Comparison of ENCODE assay signal across 8 cellular contexts in the genomic region with DNA sequence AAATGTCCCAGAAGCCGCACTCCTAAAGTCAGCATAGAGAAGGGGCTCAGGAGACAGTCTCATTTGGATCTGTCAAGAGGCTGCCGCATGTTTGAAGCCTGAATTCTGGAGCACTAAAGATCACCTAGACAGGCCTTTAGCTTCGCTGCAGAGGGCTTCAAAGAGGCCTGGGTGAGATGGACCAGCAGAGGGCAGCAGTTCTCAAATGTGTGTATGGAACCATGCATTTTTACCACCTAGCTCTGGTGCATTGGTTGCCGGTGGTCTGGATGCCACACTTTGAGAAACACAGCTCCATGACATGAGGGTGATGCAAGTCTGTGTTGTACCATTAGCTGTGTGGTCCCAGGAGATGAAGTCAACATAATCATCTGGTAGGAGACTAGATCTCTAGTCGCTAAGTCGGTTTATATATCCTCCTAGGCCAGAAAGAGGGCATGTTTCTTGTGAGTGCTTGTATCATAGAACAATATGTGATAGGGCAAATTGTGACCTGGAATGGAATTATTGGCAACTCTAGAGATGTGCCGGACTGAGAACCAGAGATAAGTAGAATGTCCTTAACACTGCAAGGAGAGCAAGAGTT.
DNase-seq lines count a peak whose midpoint lies in the region; ATAC-seq and TF ChIP-seq lines count a peak whose summit lies in the region.

No MANE protein-coding gene starts in this region.

- TF ChIP-seq EP300 in Ishikawa (IDR thresholded peaks at IDR 0.05; ENCODE audit: borderline replicate concordance), result no peak

- H3K4me1 ChIP-seq in Peyer's patch, result peaks cover 0 to 10% (median 0%) of the 10 kb centered on the region in 4 donors
- no peaks in the 10 kb centered on the region for H3K4me1 ChIP-seq in neutrophil (ENCODE audit: control insufficient read depth in 1 of 2, insufficient read depth in 1 of 2, low read depth in 1 of 2, low read length in 1 of 2)

- H3K27ac ChIP-seq in Peyer's patch (no peak overlapping the region), neutrophil (no peak overlapping the region)

- H3K27me3 ChIP-seq in Peyer's patch (no peaks in the 10 kb centered on the region), neutrophil (peaks cover 10% of the 10 kb centered on the region)

- H3K36me3 ChIP-seq in Peyer's patch (no peaks in the 10 kb centered on the region), neutrophil (no peaks in the 10 kb centered on the region)

- ATAC-seq in GM19397 (IDR thresholded peaks at IDR 0.05; ENCODE audit: unreplicated experiment), result peak; percentile 62
- peak; percentile 93 to 96 for ATAC-seq in activated T-cell treated with anti-CD3 and anti-CD28 coated beads, Interleukin-2, amount 50 U/mL, for 4 hours

- TF ChIP-seq POLR2A in Peyer's patch (IDR thresholded peaks at IDR 0.05), result no peak

- no peak overlapping the region for H3K4me3 Mint-ChIP-seq in CD14-positive monocyte
- no peak overlapping the region for H3K4me3 Mint-ChIP-seq in activated T-cell treated with anti-CD3 and anti-CD28 coated beads, Interleukin-2, amount 50 U/mL, for 4 hours

- TF ChIP-seq CTCF in CD14-positive monocyte (IDR thresholded peaks at IDR 0.05) (peak; percentile 82), Peyer's patch (IDR thresholded peaks at IDR 0.05) (peak in 5 of 6 experiments; percentile 68 to 79 (median 75)), fibroblast of pulmonary artery (IDR thresholded peaks at IDR 0.05; ENCODE audit: low read length, missing control alignments) (peak; percentile 93), neutrophil (IDR thresholded peaks at IDR 0.05) (peak; percentile 49)

- peak; percentile 72 for TF ChIP-seq RAD21 in Ishikawa (IDR thresholded peaks at IDR 0.05; ENCODE audit: low read depth)

- H3K4me1 Mint-ChIP-seq in CD14-positive monocyte, result peaks cover 6% of the 10 kb centered on the region
- H3K4me1 Mint-ChIP-seq in activated T-cell treated with anti-CD3 and anti-CD28 coated beads, Interleukin-2, amount 50 U/mL, for 4 hours (ENCODE audit: low read depth), result peaks cover 2% of the 10 kb centered on the region

- DNase-seq in CD14-positive monocyte (ENCODE audit: low spot score), result peak; percentile 57
- peak; percentile 77 to 93 (median 78) for DNase-seq in Peyer's patch
- peak; percentile 78 for DNase-seq in activated T-cell treated with anti-CD3 and anti-CD28 coated beads, Interleukin-2, amount 50 U/mL, for 4 hours
- DNase-seq in fibroblast of pulmonary artery (ENCODE audit: low read depth), result peak; percentile 73
- peak; percentile 25 for DNase-seq in stromal cell of bone marrow (ENCODE audit: low read depth)

- H3K9me3 ChIP-seq in Peyer's patch, result no peaks in the 10 kb centered on the region
- no peaks in the 10 kb centered on the region for H3K9me3 ChIP-seq in neutrophil

- H3K9me3 Mint-ChIP-seq in CD14-positive monocyte, result no peaks in the 10 kb centered on the region
- no peaks in the 10 kb centered on the region for H3K9me3 Mint-ChIP-seq in activated T-cell treated with anti-CD3 and anti-CD28 coated beads, Interleukin-2, amount 50 U/mL, for 4 hours

- H3K27me3 Mint-ChIP-seq in CD14-positive monocyte (ENCODE audit: low read depth in 3 of 3), result peaks cover 3 to 5% (median 4%) of the 10 kb centered on the region in 3 donors
- no peaks in the 10 kb centered on the region for H3K27me3 Mint-ChIP-seq in activated T-cell treated with anti-CD3 and anti-CD28 coated beads, Interleukin-2, amount 50 U/mL, for 4 hours (ENCODE audit: low read depth)

- H3K4me3 ChIP-seq in Peyer's patch, result no peak overlapping the region
- no peak overlapping the region for H3K4me3 ChIP-seq in fibroblast of pulmonary artery (replicated peaks; ENCODE audit: low read depth, low read length)
- H3K4me3 ChIP-seq in neutrophil (ENCODE audit: low read depth in 1 of 2, low read length in 1 of 2), result no peak overlapping the region

- H3K27ac Mint-ChIP-seq in CD14-positive monocyte, result no peak overlapping the region

- intact Hi-C loops in CD14-positive monocyte (cut with micrococcal nuclease), result loop anchor here in 1 of 2 donors (2.0 to 5.0 kb wide), 2 partner anchors 114 to 186 kb away; no protein-coding TSS in a partner anchor

- H3K36me3 Mint-ChIP-seq in CD14-positive monocyte, result no peaks in the 10 kb centered on the region
- no peaks in the 10 kb centered on the region for H3K36me3 Mint-ChIP-seq in activated T-cell treated with anti-CD3 and anti-CD28 coated beads, Interleukin-2, amount 50 U/mL, for 4 hours (ENCODE audit: insufficient read depth)

TF ChIP-seq in Ishikawa, 13 proteins besides CTCF, POLR2A, EP300 and RAD21:
- no peak for TF ChIP-seq EGR1 (IDR thresholded peaks at IDR 0.05)
- no peak for TF ChIP-seq NFIC (IDR thresholded peaks at IDR 0.05)
- TF ChIP-seq, protein P1, sequence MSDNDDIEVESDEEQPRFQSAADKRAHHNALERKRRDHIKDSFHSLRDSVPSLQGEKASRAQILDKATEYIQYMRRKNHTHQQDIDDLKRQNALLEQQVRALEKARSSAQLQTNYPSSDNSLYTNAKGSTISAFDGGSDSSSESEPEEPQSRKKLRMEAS (IDR thresholded peaks at IDR 0.05), result no peak
- no peak for TF ChIP-seq TCF12 (IDR thresholded peaks at IDR 0.05; ENCODE audit: low read depth)
- TF ChIP-seq CEBPB (IDR thresholded peaks at IDR 0.05), result no peak
- TF ChIP-seq ZBTB7A (IDR thresholded peaks at IDR 0.05; ENCODE audit: low read depth), result no peak
- no peak for TF ChIP-seq TAF1 (IDR thresholded peaks at IDR 0.05; ENCODE audit: low read depth)
- TF ChIP-seq YY1 (IDR thresholded peaks at IDR 0.05; ENCODE audit: low read depth), result no peak
- TF ChIP-seq TEAD4 (IDR thresholded peaks at IDR 0.05), result no peak
- TF ChIP-seq FOXM1 (IDR thresholded peaks at IDR 0.05; ENCODE audit: borderline replicate concordance, low read depth), result no peak
- TF ChIP-seq REST (IDR thresholded peaks at IDR 0.05; ENCODE audit: low read depth), result no peak
- TF ChIP-seq CREB1 (IDR thresholded peaks at IDR 0.05; ENCODE audit: low read depth), result no peak
- no peak for TF ChIP-seq USF1 (IDR thresholded peaks at IDR 0.05)
TF ChIP-seq in Ishikawa: peak in this region for 0.

Comparison
In these comparisons a context has a peak if more than half of its experiments do, and no peak if none do; other contexts are left out.
1. DNase-seq: peak in every context shown above with its lines; median percentile 78 in Peyer's patch; 78 in activated T-cell treated with anti-CD3 and anti-CD28 coated beads, Interleukin-2, amount 50 U/mL, for 4 hours; 73 in fibroblast of pulmonary artery; 57 in CD14-positive monocyte; 25 in stromal cell of bone marrow.